1 cellular context compared by ENCODE assay signal in genomic region chr19:15222738-15223648, GRCh38.
TF ChIP-seq lines count a peak whose summit lies in the region.

No MANE protein-coding gene starts in this region.

TF ChIP-seq in K562, 482 proteins besides CTCF, POLR2A, EP300 and RAD21 (continued from another document and continues in another):
- TF ChIP-seq BHLHE40 (IDR thresholded peaks at IDR 0.05; ENCODE audit: low read length) = no peak
- TF ChIP-seq BMI1 (IDR thresholded peaks at IDR 0.05; ENCODE audit: low read length) = peak; percentile 99
- TF ChIP-seq PHB2 (IDR thresholded peaks at IDR 0.05; ENCODE audit: low read depth) = no peak
- no peak for TF ChIP-seq MAFK (IDR thresholded peaks at IDR 0.05; ENCODE audit: low read length)
- no peak for TF ChIP-seq SMARCB1 (IDR thresholded peaks at IDR 0.05; ENCODE audit: insufficient read length, low read depth)
- TF ChIP-seq ZNF165 (CRISPR knock-in tag; IDR thresholded peaks at IDR 0.05; ENCODE audit: borderline replicate concordance) = no peak
- TF ChIP-seq RREB1 (CRISPR knock-in tag; IDR thresholded peaks at IDR 0.05) = no peak
- no peak for TF ChIP-seq PTRF (tag; IDR thresholded peaks at IDR 0.05)
- no peak for TF ChIP-seq ZNF174 (CRISPR knock-in tag; IDR thresholded peaks at IDR 0.05)
- TF ChIP-seq ZNF561 (CRISPR knock-in tag; conservative IDR thresholded peaks at IDR 0.05) = no peak
- no peak for TF ChIP-seq FOXO4 (CRISPR knock-in tag; IDR thresholded peaks at IDR 0.05)
- TF ChIP-seq ZNF224 (CRISPR knock-in tag; IDR thresholded peaks at IDR 0.05) = no peak
- no peak for TF ChIP-seq FUS (optimal IDR thresholded peaks at IDR 0.05; ENCODE audit: low read depth, low read length)
- TF ChIP-seq CBX3 (IDR thresholded peaks at IDR 0.05; ENCODE audit: borderline replicate concordance in 1 of 2, low read length in 2 of 2) = no peak
- TF ChIP-seq OTX1 (CRISPR knock-in tag; IDR thresholded peaks at IDR 0.05) = no peak
- no peak for TF ChIP-seq ZNF512 (tag; IDR thresholded peaks at IDR 0.05)
- TF ChIP-seq ZNF311 (CRISPR knock-in tag; IDR thresholded peaks at IDR 0.05) = no peak
- TF ChIP-seq E4F1 (CRISPR knock-in tag; IDR thresholded peaks at IDR 0.05; ENCODE audit: borderline replicate concordance) = no peak
- TF ChIP-seq CREB3 (tag; conservative IDR thresholded peaks at IDR 0.05; ENCODE audit: low read depth) = no peak
- TF ChIP-seq ZNF274 (IDR thresholded peaks at IDR 0.05; ENCODE audit: borderline replicate concordance, low read depth, low read length) = no peak
- TF ChIP-seq KLF16 (IDR thresholded peaks at IDR 0.05) = no peak
- no peak for TF ChIP-seq ZFP30 (CRISPR knock-in tag; IDR thresholded peaks at IDR 0.05; ENCODE audit: borderline replicate concordance)
- TF ChIP-seq RBFOX2 (IDR thresholded peaks at IDR 0.05; ENCODE audit: low read depth, low read length) = no peak
- TF ChIP-seq RBM17 (IDR thresholded peaks at IDR 0.05; ENCODE audit: borderline replicate concordance, low read depth, low read length) = no peak
- no peak for TF ChIP-seq PPARD (CRISPR knock-in tag; IDR thresholded peaks at IDR 0.05)
- TF ChIP-seq THRA (IDR thresholded peaks at IDR 0.05) = no peak
- TF ChIP-seq HNRNPH1 (optimal IDR thresholded peaks at IDR 0.05; ENCODE audit: low read depth, low read length) = no peak
- no peak for TF ChIP-seq YBX1 (IDR thresholded peaks at IDR 0.05)
- TF ChIP-seq CSDE1 (IDR thresholded peaks at IDR 0.05) = peak in 1 of 2 experiments; percentile 97; a peak in 2 of 4 replicates
- no peak for TF ChIP-seq CREBBP (IDR thresholded peaks at IDR 0.05; ENCODE audit: low read depth, low read length)
- TF ChIP-seq ETS2 (tag; IDR thresholded peaks at IDR 0.05; ENCODE audit: borderline replicate concordance, poor library complexity, severe bottlenecking) = no peak
- no peak for TF ChIP-seq BCL6 (CRISPR knock-in tag; IDR thresholded peaks at IDR 0.05)
- no peak for TF ChIP-seq HCFC1 (IDR thresholded peaks at IDR 0.05; ENCODE audit: low read depth, low read length)
- no peak for TF ChIP-seq FOXJ3 (CRISPR knock-in tag; IDR thresholded peaks at IDR 0.05)
- TF ChIP-seq WHSC1 (IDR thresholded peaks at IDR 0.05; ENCODE audit: low read length) = no peak
- TF ChIP-seq TSC22D4 (tag; IDR thresholded peaks at IDR 0.05) = no peak
- TF ChIP-seq STAG1 (CRISPR knock-in tag; IDR thresholded peaks at IDR 0.05; ENCODE audit: borderline replicate concordance) = no peak
- TF ChIP-seq MYNN (IDR thresholded peaks at IDR 0.05) = peak; percentile 99
- TF ChIP-seq MYNN (CRISPR knock-in tag; IDR thresholded peaks at IDR 0.05) = peak; percentile 89
- TF ChIP-seq GTF2E2 (tag; IDR thresholded peaks at IDR 0.05) = no peak
- no peak for TF ChIP-seq CLOCK (CRISPR knock-in tag; IDR thresholded peaks at IDR 0.05; ENCODE audit: borderline replicate concordance)
- TF ChIP-seq BDP1 (IDR thresholded peaks at IDR 0.05; ENCODE audit: insufficient read depth, insufficient read length) = no peak
- 0 out of 4 replicates have a peak, but pooled peaks of 1 of the 2 experiments have one; percentile 26 for TF ChIP-seq NRF1 (conservative IDR thresholded peaks at IDR 0.05 in 1 of 2, IDR thresholded peaks at IDR 0.05 in 1 of 2)
- TF ChIP-seq KAT2B (IDR thresholded peaks at IDR 0.05; ENCODE audit: low read depth, low read length) = no peak
- TF ChIP-seq ZNF644 (tag; IDR thresholded peaks at IDR 0.05; ENCODE audit: low read depth) = no peak
- TF ChIP-seq MXI1 (IDR thresholded peaks at IDR 0.05; ENCODE audit: low read depth, low read length) = peak; percentile 99
- TF ChIP-seq ZNF253 (CRISPR knock-in tag; conservative IDR thresholded peaks at IDR 0.05) = no peak
- TF ChIP-seq ZNF717 (CRISPR knock-in tag; IDR thresholded peaks at IDR 0.05) = no peak
- peak; percentile 90 for TF ChIP-seq PKNOX1 (IDR thresholded peaks at IDR 0.05)
